8 cellular contexts compared by ENCODE assay signal in genomic region chr22:19909350-19910179, GRCh38. TPM values are rescaled to one million over a fixed set of nuclear protein-coding genes. Genes with fewer than 3 reads are reported as not detected.
DNase-seq lines count a peak whose midpoint lies in the region; ATAC-seq and TF ChIP-seq lines count a peak whose summit lies in the region.

No MANE protein-coding gene starts in this region.

- no peak overlapping the region for H3K4me3 Mint-ChIP-seq in CD14-positive monocyte

- no peaks in the 10 kb centered on the region for H3K79me2 ChIP-seq in OCI-LY1 (ENCODE audit: insufficient read depth, low read length)

- no peaks in the 10 kb centered on the region for H3F3A ChIP-seq in OCI-LY1 (ENCODE audit: insufficient read depth, low read length)

- TF ChIP-seq CTCF in CD14-positive monocyte (IDR thresholded peaks at IDR 0.05) (peak; percentile 77), OCI-LY1 (IDR thresholded peaks at IDR 0.05; ENCODE audit: low read length) (peak; percentile 98)

- peaks cover 0 to 5% (median 0%) of the 10 kb centered on the region in 3 donors for H3K27me3 Mint-ChIP-seq in CD14-positive monocyte (ENCODE audit: low read depth in 3 of 3)

- no peaks in the 10 kb centered on the region for H4K20me1 ChIP-seq in OCI-LY1 (ENCODE audit: insufficient read depth, low read length)

- H3K9me3 Mint-ChIP-seq in CD14-positive monocyte: peaks cover 0 to 1% (median 0%) of the 10 kb centered on the region in 7 donors

- H3K9me3 ChIP-seq in OCI-LY1 (ENCODE audit: low read length): peaks cover 8% of the 10 kb centered on the region

- H3K4me2 ChIP-seq in OCI-LY1 (ENCODE audit: low read length): no peak overlapping the region

- peak overlapping the region in 3 of 7 donors; percentile 48 to 68 (median 67) for H3K27ac Mint-ChIP-seq in CD14-positive monocyte

- ATAC-seq in GM19035 (IDR thresholded peaks at IDR 0.05; ENCODE audit: unreplicated experiment): no peak

- no peak overlapping the region for H3K27ac ChIP-seq in OCI-LY1 (ENCODE audit: low read depth, low read length, poor library complexity, severe bottlenecking)

- H3K36me3 ChIP-seq in OCI-LY1 (ENCODE audit: insufficient read depth, low read length): peaks cover 17% of the 10 kb centered on the region

- peaks cover 4% of the 10 kb centered on the region for H3K4me1 Mint-ChIP-seq in CD14-positive monocyte

- peaks cover 63 to 82% of the 10 kb centered on the region in 2 donors for H3K36me3 Mint-ChIP-seq in CD14-positive monocyte

- no peaks in the 10 kb centered on the region for H3K27me3 ChIP-seq in OCI-LY1 (ENCODE audit: insufficient read depth, low read length)

- no peaks in the 10 kb centered on the region for H3K4me1 ChIP-seq in OCI-LY1 (ENCODE audit: insufficient read depth, low read length, severe bottlenecking)

- H3K9me2 ChIP-seq in OCI-LY1 (ENCODE audit: low read depth, low read length): no peaks in the 10 kb centered on the region

- no peak overlapping the region for H3K4me3 ChIP-seq in OCI-LY1 (ENCODE audit: low read depth, low read length, poor library complexity, severe bottlenecking)

- intact Hi-C loops in CD14-positive monocyte (cut with micrococcal nuclease): loop anchor here (1.0 to 2.0 kb wide), 2 partner anchors 179 kb away; no protein-coding TSS in a partner anchor

- no peak overlapping the region for H3K9ac ChIP-seq in OCI-LY1 (ENCODE audit: low read length)

- no peak overlapping the region for H2AFZ ChIP-seq in OCI-LY1 (ENCODE audit: low read length)

- DNase-seq in CD14-positive monocyte (ENCODE audit: low spot score) (peak; percentile 72), HS-5 (ENCODE audit: low read depth) (peak; percentile 47), epidermal melanocyte (ENCODE audit: insufficient read length, low spot score) (peak; percentile 89), mucosa of gallbladder (ENCODE audit: low spot score) (peak; percentile 83)
- peak; percentile 63 for DNase-seq in activated CD8-positive, alpha-beta memory T cell treated with anti-CD3 and anti-CD28 coated beads, Interleukin-2, amount 50 U/mL, for 1 hour (ENCODE audit: extremely low read depth)
- DNase-seq in stimulated activated CD8-positive, alpha-beta memory T cell treated with anti-CD3 and anti-CD28 coated beads, Interleukin-4, amount 100 ng/mL, for 4 hours (ENCODE audit: low read depth in 2 of 2, low spot score in 1 of 2): peak; percentile 53 to 75

RNA-seq across cellular contexts. Expression of gene COMT, which starts 32.0 kb away (rescaled TPM):
- 100 to 1,000 TPM; 329 to 400 TPM for polyA plus RNA-seq in CD14-positive monocyte
- total RNA-seq in mucosa of gallbladder: 214 TPM

RNA-seq across cellular contexts. Expression of gene TXNRD2, which starts 32.1 kb away (rescaled TPM):
- 10 to 100 TPM; 24.9 to 30.8 TPM for polyA plus RNA-seq in CD14-positive monocyte
- total RNA-seq in mucosa of gallbladder: 26.9 TPM

RNA-seq across cellular contexts. Expression of gene GNB1L, which starts 54.9 kb away (rescaled TPM):
- 1 to 10 TPM; 4.8 to 6.0 TPM for polyA plus RNA-seq in CD14-positive monocyte
- 6.2 TPM for total RNA-seq in mucosa of gallbladder

RNA-seq across cellular contexts. Expression of gene RTL10, which starts 54.9 kb away (rescaled TPM):
- 1 to 10 TPM; 1.4 to 1.5 TPM for polyA plus RNA-seq in CD14-positive monocyte
- 18.4 TPM for total RNA-seq in mucosa of gallbladder
